ENCODE assay signal across 10 cellular contexts in genomic region chr1:10968411-10968826, GRCh38. TPM values are rescaled to one million over a fixed set of nuclear protein-coding genes. Genes with fewer than 3 reads are reported as not detected.
DNase-seq lines count a peak whose midpoint lies in the region; TF ChIP-seq lines count a peak whose summit lies in the region.
"Had no signal": no experiment of that assay in that cellular context is flagged by ENCODE, and none has a peak within 500 bp of the region (broad histone marks: within the 10 kb centered on the region; RNA-seq: fewer than 3 reads in every experiment).

No MANE protein-coding gene starts in this region.

- H3K27ac ChIP-seq in OCI-LY1 (ENCODE audit: low read depth, low read length, poor library complexity, severe bottlenecking) (no peak overlapping the region), testis (no peak overlapping the region)

- H3K36me3 ChIP-seq in Loucy (ENCODE audit: insufficient read depth, low read length) (no peaks in the 10 kb centered on the region), OCI-LY1 (ENCODE audit: insufficient read depth, low read length) (no peaks in the 10 kb centered on the region), testis (ENCODE audit: low read depth, missing control alignments) (no peaks in the 10 kb centered on the region)

- DNase-seq in fibroblast of the aortic adventitia (ENCODE audit: low read depth) (no peak), testis (peak; percentile 43), hepatic stellate cell (ENCODE audit: low spot score) (no peak), GM10248 (ENCODE audit: extremely low spot score) (no peak)
- no peak for DNase-seq in activated naive CD4-positive, alpha-beta T cell treated with anti-CD3 and anti-CD28 coated beads for 36 hours
- no peak for DNase-seq in stimulated activated CD4-positive, alpha-beta T cell treated with anti-CD3 and anti-CD28 coated beads, Interleukin-4, amount 100 ng/mL, for 24 hours
- DNase-seq: erythroblast had no signal

- 0 out of 2 replicates have a peak overlapping the region, but pooled peaks have one; percentile 53 for H2AFZ ChIP-seq in Loucy (ENCODE audit: low read length)
- no peak overlapping the region for H2AFZ ChIP-seq in OCI-LY1 (ENCODE audit: low read length)

- H3K79me2 ChIP-seq in Loucy (ENCODE audit: insufficient read depth, low read length) (no peaks in the 10 kb centered on the region), OCI-LY1 (ENCODE audit: insufficient read depth, low read length) (no peaks in the 10 kb centered on the region)

- TF ChIP-seq POLR2A in testis (IDR thresholded peaks at IDR 0.05) = no peak

- H3K27ac Mint-ChIP-seq in activated naive CD4-positive, alpha-beta T cell treated with anti-CD3 and anti-CD28 coated beads for 36 hours = no peak overlapping the region

- WGBS in testis, 2 donors = 26 to 41% methylated on average over 13 of the region's 13 CpGs

- H3K4me3 Mint-ChIP-seq in activated naive CD4-positive, alpha-beta T cell treated with anti-CD3 and anti-CD28 coated beads for 36 hours = no peak overlapping the region

- no peak for TF ChIP-seq CTCF in Loucy (conservative IDR thresholded peaks at IDR 0.05; ENCODE audit: low read length)
- TF ChIP-seq CTCF in OCI-LY1 (IDR thresholded peaks at IDR 0.05; ENCODE audit: low read length) = no peak
- TF ChIP-seq CTCF in fibroblast of the aortic adventitia (IDR thresholded peaks at IDR 0.05; ENCODE audit: insufficient read depth, low read length) = no peak
- no peak for TF ChIP-seq CTCF in testis (IDR thresholded peaks at IDR 0.05)
- TF ChIP-seq CTCF in GM10248 (IDR thresholded peaks at IDR 0.05; ENCODE audit: control extremely low read depth, extremely low read depth, low read depth, missing control alignments) = no peak

- H3K9me3 Mint-ChIP-seq in activated naive CD4-positive, alpha-beta T cell treated with anti-CD3 and anti-CD28 coated beads for 36 hours = no peaks in the 10 kb centered on the region
- H3K9me3 Mint-ChIP-seq: nephron had no signal

- H3K4me3 ChIP-seq in Loucy (ENCODE audit: low read length, poor library complexity, severe bottlenecking) (no peak overlapping the region), OCI-LY1 (ENCODE audit: low read depth, low read length, poor library complexity, severe bottlenecking) (peak overlapping the region; percentile 31), fibroblast of the aortic adventitia (ENCODE audit: low read depth, low read length) (peak overlapping the region; percentile 59), testis (no peak overlapping the region)

- intact Hi-C loops in testis (cut with DNase I; ENCODE audit: low total_unique reads) = no loop called here
- intact Hi-C loops in activated naive CD4-positive, alpha-beta T cell treated with anti-CD3 and anti-CD28 coated beads for 36 hours (cut with micrococcal nuclease) = no loop called here

- no peaks in the 10 kb centered on the region for H3K36me3 Mint-ChIP-seq in activated naive CD4-positive, alpha-beta T cell treated with anti-CD3 and anti-CD28 coated beads for 36 hours (ENCODE audit: low read depth)

- H3K9me3 ChIP-seq in Loucy (ENCODE audit: insufficient read depth, low read depth, low read length) (no peaks in the 10 kb centered on the region), OCI-LY1 (ENCODE audit: low read length) (no peaks in the 10 kb centered on the region), testis (no peaks in the 10 kb centered on the region)

- no peaks in the 10 kb centered on the region for H4K20me1 ChIP-seq in Loucy (ENCODE audit: insufficient read depth, low read length, poor library complexity, severe bottlenecking)
- H4K20me1 ChIP-seq in OCI-LY1 (ENCODE audit: insufficient read depth, low read length) = no peaks in the 10 kb centered on the region

- H3K9me2 ChIP-seq in Loucy (replicated peaks; ENCODE audit: low read depth, low read length) = no peaks in the 10 kb centered on the region
- no peaks in the 10 kb centered on the region for H3K9me2 ChIP-seq in OCI-LY1 (ENCODE audit: low read depth, low read length)

- H3K4me1 ChIP-seq in Loucy (ENCODE audit: insufficient read depth, low read length, poor library complexity, severe bottlenecking) (no peaks in the 10 kb centered on the region), OCI-LY1 (ENCODE audit: insufficient read depth, low read length, severe bottlenecking) (peaks cover 15% of the 10 kb centered on the region), testis (no peaks in the 10 kb centered on the region)

- no peaks in the 10 kb centered on the region for H3F3A ChIP-seq in Loucy (ENCODE audit: low read depth)
- no peaks in the 10 kb centered on the region for H3F3A ChIP-seq in OCI-LY1 (ENCODE audit: insufficient read depth, low read length)

- POLR2A ChIA-PET in GM10248 (lab: Yijun Ruan, JAX) = no interaction called here

- no peaks in the 10 kb centered on the region for H3K27me3 ChIP-seq in Loucy (ENCODE audit: insufficient read depth, low read length, poor library complexity, severe bottlenecking)
- H3K27me3 ChIP-seq in OCI-LY1 (ENCODE audit: insufficient read depth, low read length) = peaks cover 15% of the 10 kb centered on the region; the same call in 1 of the 2 replicates
- no peaks in the 10 kb centered on the region for H3K27me3 ChIP-seq in testis

- peaks cover 21% of the 10 kb centered on the region for H3K4me1 Mint-ChIP-seq in activated naive CD4-positive, alpha-beta T cell treated with anti-CD3 and anti-CD28 coated beads for 36 hours (ENCODE audit: low read depth)

- CTCF ChIA-PET in activated naive CD4-positive, alpha-beta T cell treated with anti-CD3 and anti-CD28 coated beads for 36 hours (lab: Charles Lee) = interaction anchor here (0.6 to 1.2 kb wide), 3 partner anchors 9 to 237 kb away, joined by 3 read pairs; no protein-coding TSS in a partner anchor
- CTCF ChIA-PET in GM10248 (lab: Yijun Ruan, JAX) = interaction anchor here (0.7 to 2.3 kb wide), 7 partner anchors 8 to 751 kb away, joined by 3 to 6 read pairs (median 4); no protein-coding TSS in a partner anchor

- H3K9ac ChIP-seq in Loucy (ENCODE audit: low read depth, low read length, poor library complexity, severe bottlenecking) = no peak overlapping the region
- no peak overlapping the region for H3K9ac ChIP-seq in OCI-LY1 (ENCODE audit: low read length)

- no peaks in the 10 kb centered on the region for H3K27me3 Mint-ChIP-seq in activated naive CD4-positive, alpha-beta T cell treated with anti-CD3 and anti-CD28 coated beads for 36 hours (ENCODE audit: low read depth)

- no peak overlapping the region for H3K4me2 ChIP-seq in Loucy (ENCODE audit: low read depth, low read length, poor library complexity, severe bottlenecking)
- peak overlapping the region; percentile 50 for H3K4me2 ChIP-seq in OCI-LY1 (ENCODE audit: low read length)

RNA-seq across cellular contexts. Expression of gene TARDBP, which starts 44.0 kb away (rescaled TPM):
- total RNA-seq in fibroblast of the aortic adventitia (ENCODE audit: low replicate concordance) (66.1 and 161 TPM in 2 replicates), testis (100 to 1,000 TPM; 185 to 207 TPM)
- 142 TPM for polyA plus RNA-seq in testis (ENCODE audit: insufficient read depth, low read depth, low replicate concordance)
- 100 to 1,000 TPM; 158 to 159 TPM for total RNA-seq in activated naive CD4-positive, alpha-beta T cell treated with anti-CD3 and anti-CD28 coated beads for 36 hours

Comparison
In these comparisons a context has a peak if more than half of its experiments do, and no peak if none do; other contexts are left out.
1. H3K4me3 ChIP-seq: peak in OCI-LY1 (single experiment) and fibroblast of the aortic adventitia (single experiment); none in Loucy (single experiment) and testis (0 of 2).